In the genomic region with DNA sequence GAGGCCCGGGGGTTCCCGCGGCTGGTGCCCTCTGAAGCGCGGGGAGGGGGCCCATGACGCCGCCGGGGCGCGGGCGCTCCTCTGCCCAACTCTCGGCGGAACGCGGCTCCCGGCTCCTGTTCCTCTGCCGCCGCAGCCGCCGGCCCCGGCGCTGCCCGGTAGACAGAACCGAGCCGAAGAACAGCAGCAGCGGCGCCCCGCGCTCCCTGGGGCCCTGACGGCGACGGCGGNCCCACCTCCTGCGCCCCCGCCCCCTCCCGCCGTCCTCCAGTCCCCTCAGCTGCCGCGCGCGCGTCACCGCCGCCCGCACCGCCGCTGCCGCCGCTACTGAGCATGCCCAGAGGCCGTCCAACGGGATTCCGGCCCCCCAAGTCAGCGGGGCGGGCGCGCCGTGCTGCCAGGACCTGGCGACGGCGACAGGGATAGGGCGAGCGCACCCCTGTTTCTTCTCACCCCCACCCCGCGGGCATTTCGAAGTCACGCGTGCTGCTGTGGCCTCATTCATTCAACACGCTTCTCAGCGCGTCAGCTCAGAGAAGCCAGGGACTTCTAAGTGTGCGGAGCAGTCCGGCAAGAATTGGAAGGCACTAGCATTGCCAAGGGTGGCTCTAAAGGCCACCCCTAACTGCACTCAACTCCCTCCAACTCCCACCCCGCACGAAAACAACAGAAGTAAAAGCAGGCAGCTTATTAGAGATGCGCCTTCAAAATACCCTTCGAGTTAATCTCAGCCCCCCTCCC, we compare ENCODE assay signal across 8 cellular contexts. TPM values are rescaled to one million over a fixed set of nuclear protein-coding genes. Genes with fewer than 3 reads are reported as not detected.
A peak's percentile ranks its signal among the peaks of the same experiment; 100 is the strongest.
DNase-seq lines count a peak whose midpoint lies in the region; ATAC-seq, FAIRE-seq and TF ChIP-seq lines count a peak whose summit lies in the region.

A gene (minus strand): TSS at position 182 of the 741 bp plus-strand sequence. CDS start 283 bp downstream, outside the sequence.

- no peaks in the 10 kb centered on the region for H3K9me1 ChIP-seq in keratinocyte (ENCODE audit: control insufficient read depth, extremely low read depth, insufficient read depth, low read length)

- peak; percentile 58 for ATAC-seq in GM18868 (IDR thresholded peaks at IDR 0.05; ENCODE audit: unreplicated experiment)
- peak; percentile 48 for ATAC-seq in HG03103 (IDR thresholded peaks at IDR 0.05; ENCODE audit: low read depth, unreplicated experiment)

- no peaks in the 10 kb centered on the region for H3K27me3 ChIP-seq in keratinocyte (ENCODE audit: control insufficient read depth, extremely low read depth, insufficient read depth, low read length)

- H3K79me2 ChIP-seq in keratinocyte (ENCODE audit: control insufficient read depth, insufficient read depth, low read length): peaks cover 69% of the 10 kb centered on the region

- no peaks in the 10 kb centered on the region for H3K9me3 ChIP-seq in keratinocyte (ENCODE audit: control insufficient read depth, low read depth, low read length)

- H2AFZ ChIP-seq in keratinocyte (ENCODE audit: control insufficient read depth, low read length): peak within 1 kb of the TSS; percentile 96

- H3K4me3 ChIP-seq in cardiac fibroblast (replicated peaks in 1 of 2; ENCODE audit: low read depth in 2 of 2, low read length in 2 of 2): peak within 1 kb of the TSS; percentile 83 to 96
- H3K4me3 ChIP-seq in keratinocyte (ENCODE audit: control insufficient read depth in 2 of 3, extremely low read depth in 1 of 3, insufficient read depth in 2 of 3, low read depth in 1 of 3, low read length in 3 of 3): peak within 1 kb of the TSS; percentile 69 to 97 (median 96)

- H4K20me1 ChIP-seq in keratinocyte (ENCODE audit: control insufficient read depth, extremely low read depth, insufficient read depth, low read length): no peaks in the 10 kb centered on the region

- peak within 1 kb of the TSS; percentile 96 for H3K27ac ChIP-seq in keratinocyte (ENCODE audit: control insufficient read depth, insufficient read depth, low read length)

- FAIRE-seq in keratinocyte (lab: Jason Lieb, UNC): no peak

- TF ChIP-seq CTCF in cardiac fibroblast (IDR thresholded peaks at IDR 0.05; ENCODE audit: low read depth, low read length) (no peak), keratinocyte (optimal IDR thresholded peaks at IDR 0.05 in 1 of 3, IDR thresholded peaks at IDR 0.05 in 1 of 3, conservative IDR thresholded peaks at IDR 0.05 in 1 of 3; ENCODE audit: extremely low read depth in 1 of 3, insufficient read depth in 2 of 3, low read length in 3 of 3) (no peak)

- H3K36me3 ChIP-seq in keratinocyte (ENCODE audit: control insufficient read depth in 2 of 2, extremely low read depth in 1 of 2, insufficient read depth in 2 of 2, low read length in 2 of 2): no peaks in the 10 kb centered on the region

- H3K4me1 ChIP-seq in keratinocyte (ENCODE audit: control insufficient read depth, extremely low read depth, insufficient read depth, low read length): peaks cover 30% of the 10 kb centered on the region

- peak within 1 kb of the TSS; percentile 98 for H3K4me2 ChIP-seq in keratinocyte (ENCODE audit: control insufficient read depth, extremely low read depth, insufficient read depth, low read depth, low read length)

- peak; percentile 93 for DNase-seq in ACHN
- peak; percentile 89 for DNase-seq in NCI-H2227 (lab: John Stamatoyannopoulos, UW; ENCODE audit: unreplicated experiment)
- peak; percentile 81 to 88 (median 84) for DNase-seq in activated CD4-positive, CD25-positive, alpha-beta regulatory T cell (lab: John Stamatoyannopoulos, UW)
- peak; percentile 90 to 95 for DNase-seq in cardiac fibroblast (ENCODE audit: low read depth in 2 of 2)
- DNase-seq in keratinocyte (ENCODE audit: low read depth, low spot score): no peak
- peak; percentile 88 to 90 for DNase-seq in stimulated activated CD4-positive, alpha-beta T cell treated with anti-CD3 and anti-CD28 coated beads, Interleukin-15, amount 100 ng/mL, for 1 hour (ENCODE audit: low read depth in 1 of 2, low spot score in 1 of 2)

- in situ Hi-C loops in ACHN (cut with HindIII; ENCODE audit: low pct_ligation_motif_present, low pct_unique_long_range_greater_than_20kb, low sequenced_read_pairs): no loop called here

- H3K9ac ChIP-seq in keratinocyte (ENCODE audit: control insufficient read depth, extremely low read depth, insufficient read depth, low read length): peak within 1 kb of the TSS; percentile 91

- dilution Hi-C loops in keratinocyte (cut with MboI; ENCODE audit: extremely low pct_ligation_motif_present, low sequenced_read_pairs): no loop called here

RNA-seq across cellular contexts. Expression of the gene that starts here (rescaled TPM):
- polyA plus RNA-seq in keratinocyte: 1.8 to 4.5 TPM (median 2.5 TPM) in 3 replicates
- polyA plus RNA-seq in keratinocyte (2011; ENCODE audit: low read depth): 1.2 TPM
- polyA plus RNA-seq in keratinocyte (2011; cell fraction: cytosol; rRNA removed): 1.7 and 3.2 TPM in 2 replicates
- polyA plus RNA-seq in keratinocyte (2011; cell fraction: nucleus; rRNA removed): 1.7 and 3.0 TPM in 2 replicates
- polyA plus RNA-seq in keratinocyte (2012; ENCODE audit: low replicate concordance): 2.5 and 2.9 TPM in 2 replicates
- 0.26 to 4.2 TPM (median 1.9 TPM) in 3 replicates for polyA minus RNA-seq in keratinocyte
- polyA minus RNA-seq in keratinocyte (2011; cell fraction: cytosol; rRNA and poly(A)+ RNA removed): 3.3 TPM
- polyA minus RNA-seq in keratinocyte (2011; cell fraction: nucleus; rRNA and poly(A)+ RNA removed): 3.6 and 6.1 TPM in 2 replicates
